Comparison of ENCODE assay signal across 18 cellular contexts in genomic region chr9:137881591-137882505, GRCh38. TPM values are rescaled to one million over a fixed set of nuclear protein-coding genes. Genes with fewer than 3 reads are reported as not detected.
A peak's percentile ranks its signal among the peaks of the same experiment; 100 is the strongest.
DNase-seq lines count a peak whose midpoint lies in the region; ATAC-seq and TF ChIP-seq lines count a peak whose summit lies in the region.
"Had no signal": no experiment of that assay in that cellular context is flagged by ENCODE, and none has a peak within 500 bp of the region (broad histone marks: within the 10 kb centered on the region; RNA-seq: fewer than 3 reads in every experiment).

No MANE protein-coding gene starts in this region.

- H4K20me1 ChIP-seq in PC-3 (ENCODE audit: low read length): no peaks in the 10 kb centered on the region

- no peaks in the 10 kb centered on the region for H3K79me2 ChIP-seq in PC-3 (ENCODE audit: low read length)

- in situ Hi-C loops in G401 (cut with HindIII; ENCODE audit: low sequenced_read_pairs): no loop called here

- H3K27ac ChIP-seq in PC-3 (ENCODE audit: low read length): no peak overlapping the region
- H3K27ac ChIP-seq: SJSA1 had no signal

- H3K27me3 ChIP-seq in PC-3 (ENCODE audit: low read length): no peaks in the 10 kb centered on the region
- H3K27me3 ChIP-seq: SJSA1 had no signal

- H3K36me3 ChIP-seq in PC-3 (ENCODE audit: low read depth, low read length): no peaks in the 10 kb centered on the region
- H3K36me3 ChIP-seq: SJSA1 had no signal

- H3F3A ChIP-seq in PC-3 (ENCODE audit: low read length, unreplicated experiment): no peaks in the 10 kb centered on the region

- no peak for TF ChIP-seq CTCF in PC-3 (conservative IDR thresholded peaks at IDR 0.05; ENCODE audit: low read depth, low read length)
- TF ChIP-seq CTCF in glutamatergic neuron (IDR thresholded peaks at IDR 0.05; ENCODE audit: partially characterized antibody, unreplicated experiment): no peak

- H3K9ac ChIP-seq in PC-3 (ENCODE audit: low read length): no peak overlapping the region

- CTCF ChIA-PET in PC-3 (lab: Charles Lee): no interaction called here

- no peaks in the 10 kb centered on the region for H3K9me3 ChIP-seq in PC-3 (ENCODE audit: low read length)

- H3K36me3 Mint-ChIP-seq in glutamatergic neuron (ENCODE audit: unreplicated experiment): peaks cover 4% of the 10 kb centered on the region
- H3K36me3 Mint-ChIP-seq: CD8-positive, alpha-beta memory T cell had no signal

- H3K27ac Mint-ChIP-seq in glutamatergic neuron (ENCODE audit: unreplicated experiment): no peak overlapping the region
- H3K27ac Mint-ChIP-seq: CD8-positive, alpha-beta memory T cell; H9 had no signal

- H3K4me3 Mint-ChIP-seq in glutamatergic neuron (ENCODE audit: unreplicated experiment): peak overlapping the region; percentile 20
- H3K4me3 Mint-ChIP-seq: CD8-positive, alpha-beta memory T cell; H9 had no signal

- no peak overlapping the region for H3K4me2 ChIP-seq in PC-3 (ENCODE audit: low read length)

- POLR2A ChIA-PET in PC-3 (lab: Charles Lee; ENCODE audit: unreplicated experiment): no interaction called here

- H3K9me3 Mint-ChIP-seq in glutamatergic neuron (ENCODE audit: unreplicated experiment): peaks cover 2% of the 10 kb centered on the region
- H3K9me3 Mint-ChIP-seq: CD8-positive, alpha-beta memory T cell; H9 had no signal

- ATAC-seq in PC-3 (peak; percentile 31; the same call in 1 of the 2 replicates), GM18868 (IDR thresholded peaks at IDR 0.05; ENCODE audit: unreplicated experiment) (no peak)

- intact Hi-C loops in PC-3 (cut with micrococcal nuclease): no loop called here

- H3K4me1 ChIP-seq in PC-3 (ENCODE audit: insufficient read depth, low read length): no peaks in the 10 kb centered on the region
- H3K4me1 ChIP-seq: SJSA1 had no signal

- no peak overlapping the region for H2AFZ ChIP-seq in PC-3 (ENCODE audit: low read length)

- peaks cover 12% of the 10 kb centered on the region for H3K27me3 Mint-ChIP-seq in glutamatergic neuron (ENCODE audit: unreplicated experiment)

- no TSS peak for BruUV-seq in PC-3 (replicated peaks; lab: Mats Ljungman, UMichigan)

- no peak overlapping the region for H3K4me3 ChIP-seq in PC-3 (ENCODE audit: low read length)
- H3K4me3 ChIP-seq: SJSA1 had no signal

- peaks cover 18% of the 10 kb centered on the region for H3K4me1 Mint-ChIP-seq in glutamatergic neuron (ENCODE audit: low read depth, unreplicated experiment)
- H3K4me1 Mint-ChIP-seq: CD8-positive, alpha-beta memory T cell; H9 had no signal

- peak; percentile 8 for DNase-seq in AG20443 (ENCODE audit: low spot score)
- peak; percentile 45 for DNase-seq in G401 (ENCODE audit: low spot score)
- DNase-seq in PC-3: no peak
- DNase-seq in glutamatergic neuron: no peak
- no peak for DNase-seq in ureter (ENCODE audit: low spot score)
- DNase-seq in SW480 (ENCODE audit: low spot score): no peak
- DNase-seq: C1 segment of cervical spinal cord; CD8-positive, alpha-beta memory T cell; DND-41; GDM1; H9; NCI-H1105; NCI-H2081; NCI-H226; NCI-H524 treated with DMSO at 0.1 percent for 48 hours had no signal

- no peaks in the 10 kb centered on the region for H3K9me2 ChIP-seq in PC-3 (replicated peaks; ENCODE audit: low read length)

RNA-seq across cellular contexts. Expression of gene CACNA1B, which starts 4.3 kb away (rescaled TPM):
- 1.8 and 1.9 TPM in 2 replicates for total RNA-seq in G401 (2014; rRNA removed; shearing (Covaris generic))
- not detected in 2 replicates for total RNA-seq in PC-3 (2014; rRNA removed)
- 84.4 TPM for total RNA-seq in glutamatergic neuron (ENCODE audit: unreplicated experiment)
- total RNA-seq in ureter: 0.23 TPM
- total RNA-seq: CD8-positive, alpha-beta memory T cell; LHCN-M2 had no signal

Comparison
In these comparisons a context has a peak if more than half of its experiments do, and no peak if none do; other contexts are left out.
1. DNase-seq: peak in AG20443 (single experiment) and G401 (single experiment); none in PC-3 (single experiment), glutamatergic neuron (single experiment), ureter (single experiment) and SW480 (single experiment).
2. RNA of gene CACNA1B, which starts 4.3 kb away (total RNA-seq): 84.4 TPM in glutamatergic neuron (single experiment); 1.8 to 1.9 TPM in G401, 0.23 TPM in ureter (single experiment) and not detected in PC-3; every median in the first group is over 10 times any median in the second.